Comparison of ENCODE assay signal across 15 cellular contexts in genomic region chr14:50063876-50064420, GRCh38. TPM values are rescaled to one million over a fixed set of nuclear protein-coding genes. Genes with fewer than 3 reads are reported as not detected.
DNase-seq lines count a peak whose midpoint lies in the region; ATAC-seq, FAIRE-seq and TF ChIP-seq lines count a peak whose summit lies in the region.
"Had no signal": no experiment of that assay in that cellular context is flagged by ENCODE, and none has a peak within 500 bp of the region (broad histone marks: within the 10 kb centered on the region; RNA-seq: fewer than 3 reads in every experiment).

No MANE protein-coding gene starts in this region.

- no peak overlapping the region for H2BK120ac ChIP-seq in H1 (replicated peaks; ENCODE audit: low read depth, low read length)

- H3K9ac ChIP-seq in H1 (replicated peaks in 1 of 4; ENCODE audit: extremely low read depth in 1 of 4, low read depth in 3 of 4, low read length in 3 of 4): no peak overlapping the region
- H3K9ac ChIP-seq: SK-N-SH had no signal

- no peak for TF ChIP-seq EP300 in H1 (IDR thresholded peaks at IDR 0.05; ENCODE audit: borderline replicate concordance in 1 of 2, low read depth in 2 of 2, low read length in 2 of 2)
- no peak for TF ChIP-seq EP300 in transverse colon (IDR thresholded peaks at IDR 0.05; ENCODE audit: low read depth)

- POLR2A ChIA-PET in H1 (lab: Charles Lee; ENCODE audit: partially characterized antibody): interaction anchor here (0.8 kb wide), 1 partner anchor 180 kb away, joined by 3 read pairs; no protein-coding TSS in a partner anchor

- H3K27me3 ChIP-seq in Peyer's patch (no peaks in the 10 kb centered on the region), H1 (replicated peaks in 1 of 4; ENCODE audit: control insufficient read depth in 3 of 4, extremely low read depth in 1 of 4, insufficient read depth in 3 of 4, low read length in 3 of 4) (no peaks in the 10 kb centered on the region; a peak in 1 of 7 replicates), transverse colon (no peaks in the 10 kb centered on the region)
- H3K27me3 ChIP-seq: upper lobe of left lung had no signal

- H3K14ac ChIP-seq in H1 (ENCODE audit: insufficient read length): no peak overlapping the region

- in situ Hi-C loops in transverse colon (cut with MboI; ENCODE audit: low pct_ligation_motif_present in 1 of 4, low pct_unique_long_range_greater_than_20kb in 1 of 4, low sequenced_read_pairs in 3 of 4): no loop called here

- no peak overlapping the region for H3K4ac ChIP-seq in H1 (replicated peaks; ENCODE audit: insufficient read length, low read depth, low read length)

- H3K4me3 ChIP-seq in Peyer's patch (no peak overlapping the region), H1 (ENCODE audit: extremely low read depth in 1 of 4, insufficient read depth in 2 of 4, low read depth in 3 of 4, low read length in 4 of 4) (no peak overlapping the region), transverse colon (no peak overlapping the region)
- H3K4me3 ChIP-seq: upper lobe of left lung had no signal

- H3K4me3 Mint-ChIP-seq in activated T-cell treated with anti-CD3 and anti-CD28 coated beads, Interleukin-2, amount 50 U/mL, for 4 hours: no peak overlapping the region

- H3K27ac ChIP-seq in Peyer's patch: peak overlapping the region in 3 of 4 donors; percentile 31 to 88 (median 79)
- H3K27ac ChIP-seq in H1 (ENCODE audit: low read depth, low read length): no peak overlapping the region
- peak overlapping the region in 3 of 4 donors; percentile 28 to 59 (median 47) for H3K27ac ChIP-seq in transverse colon

- no peak for TF ChIP-seq CTCF in Peyer's patch (IDR thresholded peaks at IDR 0.05)
- no peak for TF ChIP-seq CTCF in H1 (IDR thresholded peaks at IDR 0.05; ENCODE audit: control extremely low read depth in 1 of 3, insufficient read depth in 1 of 3, low read depth in 1 of 3, low read length in 3 of 3)
- no peak for TF ChIP-seq CTCF in transverse colon (IDR thresholded peaks at IDR 0.05)

- CTCF ChIA-PET in H1 (lab: Charles Lee; ENCODE audit: partially characterized antibody): interaction anchor here (1.2 kb wide), 1 partner anchor 18 kb away, joined by 3 read pairs; no protein-coding TSS in a partner anchor

- H3K18ac ChIP-seq in H1 (ENCODE audit: extremely low read depth, low read length): no peak overlapping the region

- H3K56ac ChIP-seq in H1 (replicated peaks; ENCODE audit: insufficient read length, low read depth, low read length): no peak overlapping the region

- no peak overlapping the region for H3K4me2 ChIP-seq in H1 (ENCODE audit: insufficient read depth in 1 of 2, low read depth in 2 of 2, low read length in 2 of 2)

- no peaks in the 10 kb centered on the region for H3K9me3 ChIP-seq in Peyer's patch
- H3K9me3 ChIP-seq in H1 (ENCODE audit: insufficient read depth in 2 of 2, low read depth in 1 of 2, low read length in 1 of 2): no peaks in the 10 kb centered on the region
- H3K9me3 ChIP-seq in transverse colon: no peaks in the 10 kb centered on the region
- H3K9me3 ChIP-seq: SK-N-SH, upper lobe of left lung had no signal

- H4K5ac ChIP-seq in H1 (ENCODE audit: insufficient read length, low read depth, low read length): no peak overlapping the region

- H3K23ac ChIP-seq in H1 (ENCODE audit: insufficient read length): no peak overlapping the region

- no peaks in the 10 kb centered on the region for H3K79me1 ChIP-seq in H1 (ENCODE audit: low read depth, low read length)

- peaks cover 9% of the 10 kb centered on the region for H3K36me3 Mint-ChIP-seq in activated T-cell treated with anti-CD3 and anti-CD28 coated beads, Interleukin-2, amount 50 U/mL, for 4 hours (ENCODE audit: insufficient read depth)

- peak; percentile 33 to 38 for DNase-seq in activated T-cell treated with anti-CD3 and anti-CD28 coated beads, Interleukin-2, amount 50 U/mL, for 48 hours
- no peak for DNase-seq in activated T-cell treated with anti-CD3 and anti-CD28 coated beads, Interleukin-2, amount 50 U/mL, for 4 hours
- DNase-seq in Peyer's patch (peak in 1 of 3 donors; percentile 46), H1 (ENCODE audit: low read depth in 1 of 2, low spot score in 2 of 2) (no peak), transverse colon (no peak), iPS-NIHi11 (ENCODE audit: low spot score) (no peak), HuH-7.5 (ENCODE audit: low spot score) (no peak), DMS 273 treated with DMSO at 0.1 percent for 48 hours (lab: John Stamatoyannopoulos, UW) (no peak)
- DNase-seq: activated CD4-positive, CD25-positive, alpha-beta regulatory T cell; DMS79; Karpas-422; NCI-H2081; occipital lobe; SK-N-SH; upper lobe of left lung had no signal

- peaks cover 90% of the 10 kb centered on the region for H3K4me1 Mint-ChIP-seq in activated T-cell treated with anti-CD3 and anti-CD28 coated beads, Interleukin-2, amount 50 U/mL, for 4 hours (ENCODE audit: low read depth)

- no peaks in the 10 kb centered on the region for H4K20me1 ChIP-seq in H1 (replicated peaks in 1 of 2; ENCODE audit: control insufficient read depth in 1 of 2, insufficient read depth in 2 of 2, low read length in 2 of 2)

- no peak for ATAC-seq in activated T-cell treated with anti-CD3 and anti-CD28 coated beads, Interleukin-2, amount 50 U/mL, for 4 hours

- no peak for FAIRE-seq in H1 (lab: Jason Lieb, UNC)

- H3K23me2 ChIP-seq in H1 (ENCODE audit: low read depth, low read length): no peaks in the 10 kb centered on the region

- no peak overlapping the region for H4K8ac ChIP-seq in H1 (ENCODE audit: extremely low read depth, insufficient read depth, low read length)

- peak overlapping the region; percentile 46; the same call in 1 of the 2 replicates for H2BK15ac ChIP-seq in H1 (ENCODE audit: low read length)

- intact Hi-C loops in transverse colon (cut with DNase I; ENCODE audit: low total_unique reads): no loop called here

- no peak overlapping the region; the same call in 1 of the 2 replicates for H2BK12ac ChIP-seq in H1 (ENCODE audit: low read depth, low read length)

- H2BK20ac ChIP-seq in H1 (ENCODE audit: low read length): no peak overlapping the region

- peaks cover 16 to 44% (median 26%) of the 10 kb centered on the region in 4 donors for H3K4me1 ChIP-seq in Peyer's patch
- H3K4me1 ChIP-seq in H1 (replicated peaks in 1 of 4; ENCODE audit: control insufficient read depth in 3 of 4, insufficient read depth in 4 of 4, low read length in 3 of 4): peaks cover 5 to 13% (median 9%) of the 10 kb centered on the region in 4 experiments; a peak in 6 of 7 replicates
- peaks cover 31 to 64% (median 44%) of the 10 kb centered on the region in 4 donors for H3K4me1 ChIP-seq in transverse colon

- H3K36me3 ChIP-seq in Peyer's patch (no peaks in the 10 kb centered on the region), H1 (ENCODE audit: control insufficient read depth in 2 of 4, insufficient read depth in 4 of 4, low read length in 3 of 4) (no peaks in the 10 kb centered on the region), transverse colon (no peaks in the 10 kb centered on the region)
- H3K36me3 ChIP-seq: upper lobe of left lung had no signal

- no peak for TF ChIP-seq RAD21 in H1 (IDR thresholded peaks at IDR 0.05 in 1 of 2, conservative IDR thresholded peaks at IDR 0.05 in 1 of 2; ENCODE audit: low read depth in 2 of 2, low read length in 2 of 2)

- no peak for TF ChIP-seq POLR2A in Peyer's patch (IDR thresholded peaks at IDR 0.05)
- no peak for TF ChIP-seq POLR2A in H1 (IDR thresholded peaks at IDR 0.05; ENCODE audit: control extremely low read depth in 1 of 2, low read depth in 2 of 2, low read length in 2 of 2)
- TF ChIP-seq POLR2A in transverse colon (IDR thresholded peaks at IDR 0.05): no peak

- 92% methylated on average over 9 of the region's 9 CpGs; no CpG with 5 or more reads in 1 of the 2 experiments for WGBS in H1 (ENCODE audit: extremely low coverage in 1 of 2, insufficient coverage in 1 of 2, insufficient read length in 1 of 2, insufficient replicate concordance in 2 of 2, low coverage in 1 of 2, low lambda C conversion rate in 2 of 2, missing lambda C conversion rate in 1 of 2), 2 experiments
- 90 to 100% methylated on average over 2 to 9 of the region's 9 CpGs for WGBS in transverse colon (ENCODE audit: low coverage in 1 of 2), 2 donors

- peak overlapping the region; percentile 61 for H4K91ac ChIP-seq in H1 (replicated peaks; ENCODE audit: insufficient read length, low read length)

- H3K79me2 ChIP-seq in H1 (ENCODE audit: control insufficient read depth in 1 of 2, insufficient read depth in 2 of 2, low read length in 2 of 2): no peaks in the 10 kb centered on the region

- 0 out of 2 replicates have a peak overlapping the region, but pooled peaks have one; percentile 26 for H2AFZ ChIP-seq in H1 (ENCODE audit: low read length)

- H3K9me3 Mint-ChIP-seq in activated T-cell treated with anti-CD3 and anti-CD28 coated beads, Interleukin-2, amount 50 U/mL, for 4 hours: no peaks in the 10 kb centered on the region

- no peak overlapping the region for H2BK5ac ChIP-seq in H1 (ENCODE audit: low read depth, low read length)

- no peaks in the 10 kb centered on the region for H3K27me3 Mint-ChIP-seq in activated T-cell treated with anti-CD3 and anti-CD28 coated beads, Interleukin-2, amount 50 U/mL, for 4 hours (ENCODE audit: low read depth)

- H2AK5ac ChIP-seq in H1 (ENCODE audit: low read depth, low read length): no peak overlapping the region; the same call in 1 of the 2 replicates

TF ChIP-seq in H1, 55 proteins besides CTCF, POLR2A, EP300 and RAD21 (continues in another document):
- TF ChIP-seq BACH1 (IDR thresholded peaks at IDR 0.05; ENCODE audit: low read length): no peak
- TF ChIP-seq RFX5 (IDR thresholded peaks at IDR 0.05; ENCODE audit: borderline replicate concordance, low read depth, low read length): no peak
- TF ChIP-seq SP4 (IDR thresholded peaks at IDR 0.05; ENCODE audit: low read length): no peak
- TF ChIP-seq FOSL1 (IDR thresholded peaks at IDR 0.05; ENCODE audit: insufficient read depth, low read depth, low read length): no peak
- TF ChIP-seq NANOG (IDR thresholded peaks at IDR 0.05; ENCODE audit: insufficient read depth, low read depth, low read length, poor library complexity, severe bottlenecking): no peak
- no peak for TF ChIP-seq TAF7 (optimal IDR thresholded peaks at IDR 0.05; ENCODE audit: borderline replicate concordance, low read depth, low read length)
- no peak for TF ChIP-seq BRCA1 (IDR thresholded peaks at IDR 0.05; ENCODE audit: low read depth, low read length)

RNA-seq across cellular contexts. Expression of gene VCPKMT, which starts 52.4 kb away (rescaled TPM):
- 10 to 100 TPM; 16.0 to 21.8 (median 19.4) TPM for total RNA-seq in activated T-cell treated with anti-CD3 and anti-CD28 coated beads, Interleukin-2, amount 50 U/mL, for 4 hours
- 1 to 10 TPM; 5.8 to 10.0 (median 7.0) TPM for total RNA-seq in Peyer's patch
- total RNA-seq in H1 (2021; fragmentation: NEBNext Ultra II Directional; extraction: Animal tissue kit (Norgen Biotek cat#: 25700)): 7.1 and 8.9 TPM in 2 replicates
- 3.8 and 4.8 TPM in 2 replicates for polyA plus RNA-seq in H1 (2011; rRNA removed)
- 6.4 TPM for polyA plus RNA-seq in H1 (2011; cell fraction: cytosol; rRNA removed)
- polyA plus RNA-seq in H1 (2011; cell fraction: nucleus; rRNA removed): 11.6 TPM
- polyA plus RNA-seq in H1 (2012, experiment 1 of 2): 6.0 to 10.5 TPM (median 6.5 TPM) in 4 replicates
- 1.3 TPM for polyA plus RNA-seq in H1 (2012, experiment 2 of 2)
- polyA plus RNA-seq in H1 (2013, experiment 1 of 2): 8.4 TPM
- 8.8 TPM for polyA plus RNA-seq in H1 (2013, experiment 2 of 2)
- 2.5 and 2.8 TPM in 2 replicates for polyA minus RNA-seq in H1 (2011; rRNA and poly(A)+ RNA removed)
- polyA minus RNA-seq in H1 (2011; cell fraction: cytosol; rRNA and poly(A)+ RNA removed): 3.4 TPM
- polyA minus RNA-seq in H1 (2011; cell fraction: nucleus; rRNA and poly(A)+ RNA removed): 8.9 TPM
- total RNA-seq in transverse colon: 10 to 100 TPM in 1 of 4 donors, 1 to 10 TPM in 3; 3.7 to 12.1 (median 5.9) TPM

Comparison
In these comparisons a context has a peak if more than half of its experiments do, and no peak if none do; other contexts are left out.
1. DNase-seq: peak in activated T-cell treated with anti-CD3 and anti-CD28 coated beads, Interleukin-2, amount 50 U/mL, for 48 hours (2 of 2); none in activated T-cell treated with anti-CD3 and anti-CD28 coated beads, Interleukin-2, amount 50 U/mL, for 4 hours (single experiment), H1 (0 of 2), transverse colon (single experiment), iPS-NIHi11 (single experiment), HuH-7.5 (single experiment) and DMS 273 treated with DMSO at 0.1 percent for 48 hours (single experiment).